Comparison of ENCODE assay signal across 21 cellular contexts in genomic region chrX:51487960-51488267, GRCh38. TPM values are rescaled to one million over a fixed set of nuclear protein-coding genes. Genes with fewer than 3 reads are reported as not detected.
DNase-seq lines count a peak whose midpoint lies in the region; ATAC-seq and TF ChIP-seq lines count a peak whose summit lies in the region.
"Had no signal": no experiment of that assay in that cellular context is flagged by ENCODE, and none has a peak within 500 bp of the region (broad histone marks: within the 10 kb centered on the region; RNA-seq: fewer than 3 reads in every experiment).

No MANE protein-coding gene starts in this region.

- no peaks in the 10 kb centered on the region for H3F3A ChIP-seq in PC-3 (ENCODE audit: low read length, unreplicated experiment)

- TF ChIP-seq CTCF in PC-3 (conservative IDR thresholded peaks at IDR 0.05; ENCODE audit: low read depth, low read length), result 0 out of 2 replicates have a peak, but pooled peaks have one; percentile 8
- peak; percentile 13 for TF ChIP-seq CTCF in chondrocyte (IDR thresholded peaks at IDR 0.05)
- TF ChIP-seq CTCF in Caco-2 (IDR thresholded peaks at IDR 0.05; ENCODE audit: insufficient read depth in 1 of 2, low read depth in 1 of 2, low read length in 1 of 2, severe bottlenecking in 1 of 2, unreplicated experiment in 1 of 2), result no peak

- H3K9me3 Mint-ChIP-seq in chondrocyte (ENCODE audit: low read depth), result no peaks in the 10 kb centered on the region
- no peaks in the 10 kb centered on the region for H3K9me3 Mint-ChIP-seq in Caco-2 (ENCODE audit: unreplicated experiment)
- H3K9me3 Mint-ChIP-seq: neural crest cell had no signal

- H4K20me1 ChIP-seq in PC-3 (ENCODE audit: low read length), result no peaks in the 10 kb centered on the region

- DNase-seq in PC-3 (no peak), chondrocyte (ENCODE audit: low spot score) (no peak), retina (peak; percentile 8), NCI-H2227 treated with DMSO at 0.1 percent for 48 hours (lab: John Stamatoyannopoulos, UW) (no peak), Caco-2 (no peak), SIG-M5 treated with dmso at 0.1 percent for 504 hours (lab: John Stamatoyannopoulos, UW; ENCODE audit: unreplicated experiment) (no peak), A172 (ENCODE audit: low spot score) (no peak)
- DNase-seq: activated CD8-positive, alpha-beta T cell treated with anti-CD3 and anti-CD28 coated beads, Interleukin-2, amount 10 ng/mL, durations not matched to agents 7 days and 5 days; activated T-cell treated with anti-CD3 and anti-CD28 coated beads, Interleukin-2, amount 50 U/mL, for 1 hour; COR-L47; left lung; stimulated activated CD4-positive, alpha-beta T cell treated with anti-CD3 and anti-CD28 coated beads, Interleukin-4, amount 100 ng/mL, for 1 hour; stomach had no signal

- H3K36me3 Mint-ChIP-seq in chondrocyte (ENCODE audit: low read depth) (no peaks in the 10 kb centered on the region), Caco-2 (ENCODE audit: insufficient read depth, unreplicated experiment) (no peaks in the 10 kb centered on the region)

- H3K4me2 ChIP-seq in PC-3 (ENCODE audit: low read length), result peak overlapping the region; percentile 80
- H3K4me2 ChIP-seq: smooth muscle cell had no signal

- no peak overlapping the region for H3K27ac ChIP-seq in PC-3 (ENCODE audit: low read length)
- H3K27ac ChIP-seq: HL-60, left lung, prostate gland, SJCRH30, stomach, transverse colon had no signal

- peak overlapping the region; percentile 97 for H2AFZ ChIP-seq in PC-3 (ENCODE audit: low read length)

- H3K79me2 ChIP-seq in PC-3 (ENCODE audit: low read length), result no peaks in the 10 kb centered on the region

- peak; percentile 21 for ATAC-seq in GM18907 (IDR thresholded peaks at IDR 0.05; ENCODE audit: unreplicated experiment)
- ATAC-seq in PC-3, result no peak
- ATAC-seq: activated CD8-positive, alpha-beta T cell treated with anti-CD3 and anti-CD28 coated beads, Interleukin-2, amount 10 ng/mL, durations not matched to agents 7 days and 5 days had no signal

- H3K4me3 ChIP-seq in PC-3 (ENCODE audit: low read length), result no peak overlapping the region
- H3K4me3 ChIP-seq in Caco-2 (ENCODE audit: low read depth, low read length), result no peak overlapping the region
- H3K4me3 ChIP-seq: left lung, prostate gland, SJCRH30, smooth muscle cell, stomach, transverse colon had no signal

- intact Hi-C loops in PC-3 (cut with micrococcal nuclease), result loop anchor here (1.0 to 5.0 kb wide), 2 partner anchors 124 to 773 kb away; no protein-coding TSS in a partner anchor
- intact Hi-C loops in Caco-2 (cut with micrococcal nuclease; ENCODE audit: unreplicated experiment), result loop anchor here (2.0 to 10.0 kb wide), 2 partner anchors 127 to 373 kb away; partner anchors contain the start of gene CENPVL3

- peaks cover 8% of the 10 kb centered on the region for H3K4me1 Mint-ChIP-seq in chondrocyte (ENCODE audit: low read depth)
- no peaks in the 10 kb centered on the region for H3K4me1 Mint-ChIP-seq in Caco-2 (ENCODE audit: low read depth, unreplicated experiment)

- H3K36me3 ChIP-seq in PC-3 (ENCODE audit: low read depth, low read length), result no peaks in the 10 kb centered on the region
- H3K36me3 ChIP-seq in Caco-2 (ENCODE audit: control insufficient read depth, insufficient read depth, low read length), result no peaks in the 10 kb centered on the region
- H3K36me3 ChIP-seq: BE2C, left lung, prostate gland, SJCRH30, stomach, transverse colon had no signal

- H3K4me3 Mint-ChIP-seq in chondrocyte (ENCODE audit: unreplicated experiment), result no peak overlapping the region
- H3K4me3 Mint-ChIP-seq in Caco-2 (ENCODE audit: unreplicated experiment), result no peak overlapping the region
- H3K4me3 Mint-ChIP-seq: activated CD8-positive, alpha-beta T cell treated with anti-CD3 and anti-CD28 coated beads, Interleukin-2, amount 10 ng/mL, durations not matched to agents 7 days and 5 days; neural crest cell had no signal

- H3K27ac Mint-ChIP-seq in chondrocyte (ENCODE audit: unreplicated experiment), result no peak overlapping the region
- no peak overlapping the region for H3K27ac Mint-ChIP-seq in Caco-2 (ENCODE audit: unreplicated experiment)
- H3K27ac Mint-ChIP-seq: activated CD8-positive, alpha-beta T cell treated with anti-CD3 and anti-CD28 coated beads, Interleukin-2, amount 10 ng/mL, durations not matched to agents 7 days and 5 days had no signal

- H3K27me3 Mint-ChIP-seq in chondrocyte (ENCODE audit: low read depth), result no peaks in the 10 kb centered on the region
- peaks cover 4% of the 10 kb centered on the region for H3K27me3 Mint-ChIP-seq in Caco-2 (ENCODE audit: insufficient read depth, unreplicated experiment)

- H3K4me1 ChIP-seq in PC-3 (ENCODE audit: insufficient read depth, low read length), result peaks cover 8% of the 10 kb centered on the region; the same call in 1 of the 2 replicates
- H3K4me1 ChIP-seq in Caco-2, result no peaks in the 10 kb centered on the region
- H3K4me1 ChIP-seq: BE2C, left lung, prostate gland, stomach, transverse colon had no signal

- no TSS peak for BruUV-seq in PC-3 (replicated peaks; lab: Mats Ljungman, UMichigan)
- no TSS peak for BruUV-seq in Caco-2 (replicated peaks; lab: Mats Ljungman, UMichigan)

- CTCF ChIA-PET in PC-3 (lab: Charles Lee) (interaction anchor here (0.7 to 1.8 kb wide), 2 partner anchors 118 to 373 kb away, joined by 4 to 8 read pairs; no protein-coding TSS in a partner anchor), Caco-2 (lab: Charles Lee) (no interaction called here)

- H3K9ac ChIP-seq in PC-3 (ENCODE audit: low read length), result no peak overlapping the region

- H3K9me3 ChIP-seq in PC-3 (ENCODE audit: low read length), result no peaks in the 10 kb centered on the region
- no peaks in the 10 kb centered on the region for H3K9me3 ChIP-seq in Caco-2
- H3K9me3 ChIP-seq: BE2C, left lung, prostate gland, SJCRH30, stomach, transverse colon had no signal

- no peaks in the 10 kb centered on the region for H3K27me3 ChIP-seq in PC-3 (ENCODE audit: low read length)
- no peaks in the 10 kb centered on the region for H3K27me3 ChIP-seq in Caco-2 (replicated peaks; ENCODE audit: control insufficient read depth, insufficient read depth, low read length)
- H3K27me3 ChIP-seq: BE2C, SJCRH30, transverse colon had no signal

- POLR2A ChIA-PET in PC-3 (lab: Charles Lee; ENCODE audit: unreplicated experiment) (no interaction called here), Caco-2 (lab: Charles Lee) (no interaction called here)

- no peaks in the 10 kb centered on the region for H3K9me2 ChIP-seq in PC-3 (replicated peaks; ENCODE audit: low read length)

RNA-seq across cellular contexts. Expression of gene NUDT11, which starts 8.5 kb away (rescaled TPM):
- 2.4 and 2.8 TPM in 2 replicates for total RNA-seq in PC-3 (2014; rRNA removed)
- 8.9 to 11.8 TPM (median 10.6 TPM) in 3 replicates for total RNA-seq in chondrocyte
- not detected in 2 replicates for total RNA-seq in Caco-2 (2022)
- total RNA-seq in A172 (2014; rRNA removed; shearing (Covaris generic)), result not detected in 2 replicates

Comparison
In these comparisons a context has a peak if more than half of its experiments do, and no peak if none do; other contexts are left out.
1. CTCF ChIP-seq: peak in PC-3 (single experiment) and chondrocyte (single experiment); none in Caco-2 (0 of 2).